In genomic region chr9:120438111-120438510, GRCh38 we compare ENCODE assay signal across 14 cellular contexts.
A peak's percentile ranks its signal among the peaks of the same experiment; 100 is the strongest.
DNase-seq lines count a peak whose midpoint lies in the region; ATAC-seq, FAIRE-seq and TF ChIP-seq lines count a peak whose summit lies in the region.
"Had no signal": no experiment of that assay in that cellular context is flagged by ENCODE, and none has a peak within 500 bp of the region (broad histone marks: within the 10 kb centered on the region; RNA-seq: fewer than 3 reads in every experiment).

No MANE protein-coding gene starts in this region.

- BruUV-seq in HepG2 (replicated peaks; lab: Mats Ljungman, UMichigan), result no TSS peak

- H3K4me1 ChIP-seq in liver (ENCODE audit: control insufficient read depth in 4 of 4, insufficient read depth in 4 of 4, low read length in 3 of 4), result no peaks in the 10 kb centered on the region
- no peaks in the 10 kb centered on the region for H3K4me1 ChIP-seq in HepG2 (ENCODE audit: insufficient read depth, low read length)

- WGBS in liver, result 62% methylated on average over 2 of the region's 2 CpGs
- WGBS in HepG2 (ENCODE audit: low lambda C conversion rate), result 98% methylated on average over 2 of the region's 2 CpGs

- H3K9me3 ChIP-seq in liver (ENCODE audit: control insufficient read depth in 4 of 4, low read length in 3 of 4), result no peaks in the 10 kb centered on the region
- H3K9me3 ChIP-seq in HepG2 (ENCODE audit: low read length), result no peaks in the 10 kb centered on the region

- no peaks in the 10 kb centered on the region for H3K79me2 ChIP-seq in HepG2 (ENCODE audit: insufficient read depth, low read length)

- no peak for TF ChIP-seq CTCF in liver (IDR thresholded peaks at IDR 0.05; ENCODE audit: low read depth, low read length, missing input control)
- no peak for TF ChIP-seq CTCF in HepG2 (CRISPR knock-in tag; IDR thresholded peaks at IDR 0.05)
- no peak for TF ChIP-seq CTCF in brain microvascular endothelial cell (IDR thresholded peaks at IDR 0.05; ENCODE audit: low read depth, low read length, missing control alignments)

- no peak overlapping the region for H2AFZ ChIP-seq in HepG2 (ENCODE audit: low read length)

- H3K4me2 ChIP-seq in HepG2 (ENCODE audit: low read depth, low read length), result no peak overlapping the region

- H3K27me3 ChIP-seq in liver (ENCODE audit: control insufficient read depth in 4 of 4, insufficient read depth in 4 of 4, low read length in 3 of 4), result no peaks in the 10 kb centered on the region
- no peaks in the 10 kb centered on the region for H3K27me3 ChIP-seq in HepG2 (ENCODE audit: control insufficient read depth in 1 of 2, insufficient read depth in 2 of 2, low read length in 2 of 2)
- H3K27me3 ChIP-seq in brain microvascular endothelial cell (replicated peaks), result no peaks in the 10 kb centered on the region

- intact Hi-C loops in HepG2 (cut with micrococcal nuclease; ENCODE audit: unreplicated experiment), result loop anchor here (2.0 kb wide), 1 partner anchor 71 kb away; no protein-coding TSS in a partner anchor

- CTCF ChIA-PET in HepG2 (lab: Yijun Ruan, JAX; ENCODE audit: low intra/inter-chr PET ratio, low total read pairs), result interaction anchor here (1.1 kb wide), 1 partner anchor 72 kb away, joined by 3 read pairs; no protein-coding TSS in a partner anchor

- FAIRE-seq in HepG2 (lab: Jason Lieb, UNC), result no peak

- TF ChIP-seq POLR2A in HepG2 (IDR thresholded peaks at IDR 0.05; ENCODE audit: insufficient read depth in 1 of 2, low read depth in 2 of 2, low read length in 2 of 2), result no peak

- H4K20me1 ChIP-seq in HepG2 (ENCODE audit: insufficient read depth, low read length), result no peaks in the 10 kb centered on the region

- POLR2A ChIA-PET in HepG2 (lab: Yijun Ruan, JAX), result no interaction called here

- no peak for DNase-seq in HepG2 (ENCODE audit: low spot score)
- peak; percentile 68 for DNase-seq in amniotic epithelial cell (ENCODE audit: low read depth)
- peak; percentile 82 for DNase-seq in iris pigment epithelial cell (ENCODE audit: low read depth)
- no peak for DNase-seq in brain microvascular endothelial cell
- no peak for DNase-seq in activated gamma-delta T cell treated with Interleukin-2 at 50 U/mL for 16 hours
- DNase-seq: anterior cingulate cortex; endodermal cell; NCI-H1417 treated with DMSO at 0.1 percent for 48 hours; NCI-H69; stimulated activated CD4-positive, alpha-beta T cell treated with anti-CD3 and anti-CD28 coated beads, Interleukin-1b, Interleukin-23, amount 100 ng/mL, for 48 hours had no signal

- TF ChIP-seq RAD21 in liver (IDR thresholded peaks at IDR 0.05) (no peak), HepG2 (CRISPR knock-in tag; IDR thresholded peaks at IDR 0.05) (no peak)

- no peak for ATAC-seq in HepG2
- no peak for ATAC-seq in GM18517 (IDR thresholded peaks at IDR 0.05; ENCODE audit: unreplicated experiment)
- ATAC-seq in GM18909 (IDR thresholded peaks at IDR 0.05; ENCODE audit: poor library complexity, unreplicated experiment), result no peak
- ATAC-seq: Right ventricle myocardium inferior had no signal

- no peak overlapping the region for H3K4me3 ChIP-seq in liver (ENCODE audit: low read depth in 1 of 3, low read length in 3 of 3)
- H3K4me3 ChIP-seq in HepG2 (replicated peaks in 1 of 3; ENCODE audit: insufficient read depth in 1 of 3, low read depth in 2 of 3, low read length in 3 of 3), result no peak overlapping the region
- no peak overlapping the region for H3K4me3 ChIP-seq in brain microvascular endothelial cell (ENCODE audit: low read depth, low read length)

- H3K27ac ChIP-seq in liver (ENCODE audit: low read depth in 1 of 2, low read length in 2 of 2) (peak overlapping the region in 1 of 2 donors; percentile 44), HepG2 (ENCODE audit: extremely low read length, insufficient read depth, low read length) (no peak overlapping the region), brain microvascular endothelial cell (no peak overlapping the region)

- TF ChIP-seq EP300 in HepG2 (IDR thresholded peaks at IDR 0.05; ENCODE audit: low read depth in 2 of 2, low read length in 2 of 2) (no peak), HepG2 (CRISPR knock-in tag; IDR thresholded peaks at IDR 0.05; ENCODE audit: borderline replicate concordance) (no peak)

- H3K9ac ChIP-seq in liver (ENCODE audit: low read depth in 1 of 2, low read length in 2 of 2) (no peak overlapping the region), HepG2 (ENCODE audit: insufficient read depth, low read depth, low read length) (no peak overlapping the region)

- in situ Hi-C loops in HepG2 (cut with HindIII; ENCODE audit: extremely low pct_ligation_motif_present, low pct_unique_long_range_greater_than_20kb) (no loop called here), brain microvascular endothelial cell (cut with HindIII; ENCODE audit: low pct_ligation_motif_present, low sequenced_read_pairs) (no loop called here)

- H3K36me3 ChIP-seq in liver (ENCODE audit: control insufficient read depth in 4 of 4, insufficient read depth in 3 of 4, low read depth in 1 of 4, low read length in 3 of 4) (peaks cover 2 to 28% (median 13%) of the 10 kb centered on the region in 4 donors), HepG2 (replicated peaks in 1 of 2; ENCODE audit: control insufficient read depth in 1 of 2, insufficient read depth in 2 of 2, low read length in 2 of 2) (peaks cover 38 to 92% of the 10 kb centered on the region in 2 experiments), brain microvascular endothelial cell (replicated peaks) (no peaks in the 10 kb centered on the region)

TF ChIP-seq in liver, 16 proteins besides CTCF, POLR2A, EP300 and RAD21 (continues in another document):
- TF ChIP-seq YY1 (IDR thresholded peaks at IDR 0.05) (no peak), ZBTB33 (IDR thresholded peaks at IDR 0.05) (peak; percentile 28)

TF ChIP-seq in HepG2, 621 proteins besides CTCF, POLR2A, EP300 and RAD21:
- TF ChIP-seq CHCHD3 (CRISPR knock-in tag; IDR thresholded peaks at IDR 0.05) (no peak), ARID3A (IDR thresholded peaks at IDR 0.05; ENCODE audit: low read depth, low read length) (no peak), AGO2 (optimal IDR thresholded peaks at IDR 0.05; ENCODE audit: low read depth, low read length) (no peak), ZUFSP (CRISPR knock-in tag; IDR thresholded peaks at IDR 0.05; ENCODE audit: borderline replicate concordance) (no peak), TGIF2 (CRISPR knock-in tag; IDR thresholded peaks at IDR 0.05) (no peak), ELK4 (CRISPR knock-in tag; IDR thresholded peaks at IDR 0.05; ENCODE audit: borderline replicate concordance) (no peak), SAP130 (CRISPR knock-in tag; IDR thresholded peaks at IDR 0.05; ENCODE audit: low read depth) (no peak), ZSCAN29 (CRISPR knock-in tag; conservative IDR thresholded peaks at IDR 0.05) (no peak), ZNF567 (CRISPR knock-in tag; IDR thresholded peaks at IDR 0.05; ENCODE audit: borderline replicate concordance) (no peak), REXO4 (CRISPR knock-in tag; IDR thresholded peaks at IDR 0.05; ENCODE audit: borderline replicate concordance) (no peak), ISL2 (CRISPR knock-in tag; IDR thresholded peaks at IDR 0.05) (no peak), FOXA3 (CRISPR knock-in tag; IDR thresholded peaks at IDR 0.05) (no peak), NFIC (IDR thresholded peaks at IDR 0.05; ENCODE audit: low read length) (no peak), SMC3 (IDR thresholded peaks at IDR 0.05; ENCODE audit: low read length) (no peak)

Comparison
In these comparisons a context has a peak if more than half of its experiments do, and no peak if none do; other contexts are left out.
1. DNase-seq: peak in amniotic epithelial cell (single experiment) and iris pigment epithelial cell (single experiment); none in HepG2 (single experiment), brain microvascular endothelial cell (single experiment) and activated gamma-delta T cell treated with Interleukin-2 at 50 U/mL for 16 hours (single experiment).